In genomic region chrX:115233497-115234219, GRCh38 we compare ENCODE assay signal across 8 cellular contexts. TPM values are rescaled to one million over a fixed set of nuclear protein-coding genes. Genes with fewer than 3 reads are reported as not detected.
DNase-seq lines count a peak whose midpoint lies in the region; ATAC-seq and TF ChIP-seq lines count a peak whose summit lies in the region.

TSS of gene LRCH2 (minus strand) at chrX:115234096. CDS start at chrX:115234041, 55 bp downstream.

- H3K4me3 Mint-ChIP-seq in nephron = peak within 1 kb of the TSS; percentile 90 to 99 (median 91)
- peak within 1 kb of the TSS in 1 of 2 donors; percentile 27 for H3K4me3 Mint-ChIP-seq in stimulated activated naive CD8-positive, alpha-beta T cell treated with anti-CD3 and anti-CD28 coated beads, Interleukin-15, amount 100 ng/mL, for 72 hours

- H3K36me3 Mint-ChIP-seq in nephron (ENCODE audit: low read depth) = no peaks in the 10 kb centered on the region

- ATAC-seq in activated CD4-positive, CD25-positive, alpha-beta regulatory T cell treated with anti-CD3 and anti-CD28 coated beads, Interleukin-2, amount 50 U/mL, for 24 hours = no peak
- ATAC-seq in GM19328 (IDR thresholded peaks at IDR 0.05; ENCODE audit: unreplicated experiment) = no peak
- no peak for ATAC-seq in stimulated activated naive CD8-positive, alpha-beta T cell treated with anti-CD3 and anti-CD28 coated beads, Interleukin-15, amount 100 ng/mL, for 72 hours

- no peaks in the 10 kb centered on the region for H3K27me3 Mint-ChIP-seq in nephron (ENCODE audit: low read depth)
- peaks cover 36% of the 10 kb centered on the region for H3K27me3 Mint-ChIP-seq in stimulated activated naive CD8-positive, alpha-beta T cell treated with anti-CD3 and anti-CD28 coated beads, Interleukin-15, amount 100 ng/mL, for 72 hours

- no peak for TF ChIP-seq POLR2A in esophagus muscularis mucosa (IDR thresholded peaks at IDR 0.05; ENCODE audit: low read depth)

- no peak for TF ChIP-seq EP300 in esophagus muscularis mucosa (IDR thresholded peaks at IDR 0.05)

- WGBS in esophagus muscularis mucosa = 8% methylated on average over 35 of the region's 52 CpGs

- TF ChIP-seq CTCF in esophagus muscularis mucosa (IDR thresholded peaks at IDR 0.05) (no peak), nephron (IDR thresholded peaks at IDR 0.05; ENCODE audit: unreplicated experiment in 3 of 3) (no peak)

- H3K4me1 Mint-ChIP-seq in nephron = peaks cover 65% of the 10 kb centered on the region
- no peaks in the 10 kb centered on the region for H3K4me1 Mint-ChIP-seq in stimulated activated naive CD8-positive, alpha-beta T cell treated with anti-CD3 and anti-CD28 coated beads, Interleukin-15, amount 100 ng/mL, for 72 hours

- H3K9me3 Mint-ChIP-seq in nephron = no peaks in the 10 kb centered on the region
- H3K9me3 Mint-ChIP-seq in stimulated activated naive CD8-positive, alpha-beta T cell treated with anti-CD3 and anti-CD28 coated beads, Interleukin-15, amount 100 ng/mL, for 72 hours = no peaks in the 10 kb centered on the region

- peak; percentile 71 for DNase-seq in AG08396 (ENCODE audit: low spot score)
- DNase-seq in NCI-H146 treated with DMSO at 0.1 percent for 48 hours (lab: John Stamatoyannopoulos, UW; ENCODE audit: unreplicated experiment) = peak; percentile 17
- no peak for DNase-seq in esophagus muscularis mucosa (ENCODE audit: extremely low spot score)
- no peak for DNase-seq in NCI-H774 (lab: John Stamatoyannopoulos, UW)
- no peak for DNase-seq in stimulated activated naive CD8-positive, alpha-beta T cell treated with anti-CD3 and anti-CD28 coated beads, Interleukin-15, amount 100 ng/mL, for 72 hours

- H3K27ac ChIP-seq in esophagus muscularis mucosa (replicated peaks in 1 of 4) = peak within 1 kb of the TSS; percentile 78 to 83 (median 81)

- H3K27ac Mint-ChIP-seq in nephron = peak within 1 kb of the TSS; percentile 88 to 96 (median 94)
- no peak within 1 kb of the TSS for H3K27ac Mint-ChIP-seq in stimulated activated naive CD8-positive, alpha-beta T cell treated with anti-CD3 and anti-CD28 coated beads, Interleukin-15, amount 100 ng/mL, for 72 hours

- H3K36me3 ChIP-seq in esophagus muscularis mucosa = no peaks in the 10 kb centered on the region

- H3K4me1 ChIP-seq in esophagus muscularis mucosa = peaks cover 0 to 39% (median 7%) of the 10 kb centered on the region in 4 donors

- peak within 1 kb of the TSS; percentile 61 to 71 (median 64) for H3K4me3 ChIP-seq in esophagus muscularis mucosa

- H3K27me3 ChIP-seq in esophagus muscularis mucosa = no peaks in the 10 kb centered on the region

- intact Hi-C loops in esophagus muscularis mucosa (cut with DNase I) = no loop called here

- H3K9me3 ChIP-seq in esophagus muscularis mucosa = no peaks in the 10 kb centered on the region

RNA-seq across cellular contexts. Expression of gene LRCH2, which starts in this region (rescaled TPM):
- 10 to 100 TPM in 2 of 4 donors, 1 to 10 TPM in 2; 9.8 to 15.9 (median 10.7) TPM for total RNA-seq in esophagus muscularis mucosa

Comparison
In these comparisons a context has a peak if more than half of its experiments do, and no peak if none do; other contexts are left out.
1. DNase-seq: peak in AG08396 (single experiment) and NCI-H146 treated with DMSO at 0.1 percent for 48 hours (single experiment); none in esophagus muscularis mucosa (single experiment), NCI-H774 (single experiment) and stimulated activated naive CD8-positive, alpha-beta T cell treated with anti-CD3 and anti-CD28 coated beads, Interleukin-15, amount 100 ng/mL, for 72 hours (0 of 2).
2. H3K27ac Mint-ChIP-seq: peak in nephron (3 of 3); none in stimulated activated naive CD8-positive, alpha-beta T cell treated with anti-CD3 and anti-CD28 coated beads, Interleukin-15, amount 100 ng/mL, for 72 hours (0 of 2).